1 cellular context compared by ENCODE assay signal in the genomic region with DNA sequence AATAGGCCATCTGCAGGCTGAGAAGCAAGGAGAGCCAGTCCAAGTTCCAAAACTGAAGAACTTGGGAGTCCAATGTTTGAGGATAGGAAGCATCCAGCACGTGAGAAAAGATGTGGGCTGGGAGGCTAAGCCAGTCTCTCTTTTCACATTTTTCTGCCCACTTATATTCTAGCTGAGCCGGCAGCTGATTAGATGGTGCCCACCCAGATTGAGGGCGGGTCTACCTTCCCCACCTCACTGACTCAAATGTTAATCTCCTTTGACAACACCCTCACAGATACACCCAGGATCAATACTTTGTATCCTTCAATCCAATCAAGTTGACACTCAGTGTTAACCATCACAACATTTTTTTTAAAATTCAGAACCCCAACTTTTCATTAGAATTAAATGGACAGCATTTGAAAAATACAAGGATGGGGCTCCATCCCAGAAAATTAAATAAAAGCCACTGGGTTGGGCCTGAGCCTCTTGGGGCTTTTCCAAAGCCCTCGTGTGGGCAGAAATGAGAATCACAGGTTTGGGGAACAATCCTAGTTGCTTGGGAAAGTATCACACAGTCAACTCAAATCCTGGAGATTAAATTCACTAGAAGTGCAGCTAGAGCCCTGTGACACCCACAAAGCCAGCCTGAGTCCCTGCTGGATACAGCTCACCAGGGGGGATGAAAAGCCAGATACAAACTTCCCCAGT.
TF ChIP-seq lines count a peak whose summit lies in the region.

No MANE protein-coding gene starts in this region.

TF ChIP-seq in HCT116, 20 proteins besides CTCF, POLR2A, EP300 and RAD21 (continued from another document):
- TF ChIP-seq, protein P1, sequence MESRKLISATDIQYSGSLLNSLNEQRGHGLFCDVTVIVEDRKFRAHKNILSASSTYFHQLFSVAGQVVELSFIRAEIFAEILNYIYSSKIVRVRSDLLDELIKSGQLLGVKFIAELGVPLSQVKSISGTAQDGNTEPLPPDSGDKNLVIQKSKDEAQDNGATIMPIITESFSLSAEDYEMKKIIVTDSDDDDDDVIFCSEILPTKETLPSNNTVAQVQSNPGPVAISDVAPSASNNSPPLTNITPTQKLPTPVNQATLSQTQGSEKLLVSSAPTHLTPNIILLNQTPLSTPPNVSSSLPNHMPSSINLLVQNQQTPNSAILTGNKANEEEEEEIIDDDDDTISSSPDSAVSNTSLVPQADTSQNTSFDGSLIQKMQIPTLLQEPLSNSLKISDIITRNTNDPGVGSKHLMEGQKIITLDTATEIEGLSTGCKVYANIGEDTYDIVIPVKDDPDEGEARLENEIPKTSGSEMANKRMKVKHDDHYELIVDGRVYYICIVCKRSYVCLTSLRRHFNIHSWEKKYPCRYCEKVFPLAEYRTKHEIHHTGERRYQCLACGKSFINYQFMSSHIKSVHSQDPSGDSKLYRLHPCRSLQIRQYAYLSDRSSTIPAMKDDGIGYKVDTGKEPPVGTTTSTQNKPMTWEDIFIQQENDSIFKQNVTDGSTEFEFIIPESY (IDR thresholded peaks at IDR 0.05; ENCODE audit: extremely low read depth, insufficient replicate concordance, low read length): no peak
- no peak for TF ChIP-seq EZH2 (IDR thresholded peaks at IDR 0.05)
- TF ChIP-seq, protein P2, sequence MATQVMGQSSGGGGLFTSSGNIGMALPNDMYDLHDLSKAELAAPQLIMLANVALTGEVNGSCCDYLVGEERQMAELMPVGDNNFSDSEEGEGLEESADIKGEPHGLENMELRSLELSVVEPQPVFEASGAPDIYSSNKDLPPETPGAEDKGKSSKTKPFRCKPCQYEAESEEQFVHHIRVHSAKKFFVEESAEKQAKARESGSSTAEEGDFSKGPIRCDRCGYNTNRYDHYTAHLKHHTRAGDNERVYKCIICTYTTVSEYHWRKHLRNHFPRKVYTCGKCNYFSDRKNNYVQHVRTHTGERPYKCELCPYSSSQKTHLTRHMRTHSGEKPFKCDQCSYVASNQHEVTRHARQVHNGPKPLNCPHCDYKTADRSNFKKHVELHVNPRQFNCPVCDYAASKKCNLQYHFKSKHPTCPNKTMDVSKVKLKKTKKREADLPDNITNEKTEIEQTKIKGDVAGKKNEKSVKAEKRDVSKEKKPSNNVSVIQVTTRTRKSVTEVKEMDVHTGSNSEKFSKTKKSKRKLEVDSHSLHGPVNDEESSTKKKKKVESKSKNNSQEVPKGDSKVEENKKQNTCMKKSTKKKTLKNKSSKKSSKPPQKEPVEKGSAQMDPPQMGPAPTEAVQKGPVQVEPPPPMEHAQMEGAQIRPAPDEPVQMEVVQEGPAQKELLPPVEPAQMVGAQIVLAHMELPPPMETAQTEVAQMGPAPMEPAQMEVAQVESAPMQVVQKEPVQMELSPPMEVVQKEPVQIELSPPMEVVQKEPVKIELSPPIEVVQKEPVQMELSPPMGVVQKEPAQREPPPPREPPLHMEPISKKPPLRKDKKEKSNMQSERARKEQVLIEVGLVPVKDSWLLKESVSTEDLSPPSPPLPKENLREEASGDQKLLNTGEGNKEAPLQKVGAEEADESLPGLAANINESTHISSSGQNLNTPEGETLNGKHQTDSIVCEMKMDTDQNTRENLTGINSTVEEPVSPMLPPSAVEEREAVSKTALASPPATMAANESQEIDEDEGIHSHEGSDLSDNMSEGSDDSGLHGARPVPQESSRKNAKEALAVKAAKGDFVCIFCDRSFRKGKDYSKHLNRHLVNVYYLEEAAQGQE (IDR thresholded peaks at IDR 0.05; ENCODE audit: low read depth): no peak
- TF ChIP-seq POLR2AphosphoS5 (IDR thresholded peaks at IDR 0.05; ENCODE audit: low read depth, low read length): no peak
- TF ChIP-seq TCF7L2 (IDR thresholded peaks at IDR 0.05; ENCODE audit: borderline replicate concordance, extremely low read depth, insufficient read depth, insufficient read length): no peak
- TF ChIP-seq JUND (IDR thresholded peaks at IDR 0.05): no peak
- TF ChIP-seq, protein P3, sequence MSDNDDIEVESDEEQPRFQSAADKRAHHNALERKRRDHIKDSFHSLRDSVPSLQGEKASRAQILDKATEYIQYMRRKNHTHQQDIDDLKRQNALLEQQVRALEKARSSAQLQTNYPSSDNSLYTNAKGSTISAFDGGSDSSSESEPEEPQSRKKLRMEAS (IDR thresholded peaks at IDR 0.05): no peak
- no peak for TF ChIP-seq EGR1 (IDR thresholded peaks at IDR 0.05; ENCODE audit: low read depth)
- no peak for TF ChIP-seq ELF1 (IDR thresholded peaks at IDR 0.05; ENCODE audit: borderline replicate concordance, low read depth)
- no peak for TF ChIP-seq ZFX (IDR thresholded peaks at IDR 0.05)
- no peak for TF ChIP-seq SP1 (IDR thresholded peaks at IDR 0.05; ENCODE audit: low read depth)
- TF ChIP-seq SIN3A (IDR thresholded peaks at IDR 0.05; ENCODE audit: low read depth): no peak
